In genomic region chr15:57438166-57438565, GRCh38 we compare ENCODE assay signal across 23 cellular contexts.
"Had no signal": no experiment of that assay in that cellular context is flagged by ENCODE, and none has a peak within 500 bp of the region (broad histone marks: within the 10 kb centered on the region; RNA-seq: fewer than 3 reads in every experiment).

No MANE protein-coding gene starts in this region.

- H3K4me2 ChIP-seq: KMS-11 had no signal

- H3K4me3 ChIP-seq: K562, SJSA1, SK-N-MC had no signal

- FAIRE-seq: RCC 7860 had no signal

- ATAC-seq: K562 had no signal

- H3K36me3 ChIP-seq: SJSA1 had no signal

- DNase-seq: Kasumi-1, MV-4-11, NCI-H1048, NCI-H1105, NCI-H1417 treated with DMSO at 0.1 percent for 48 hours, NCI-H146, NCI-H1694 treated with DMSO at 0.1 percent for 48 hours, NCI-H1930, NCI-H2081, NCI-H2107, NCI-H2227 treated with DMSO at 0.1 percent for 48 hours, NCI-H524, NCI-H526 treated with DMSO at 0.1 percent for 48 hours, NCI-H748 treated with DMSO at 0.1 percent for 48 hours, Right ventricle myocardium superior, RPMI8226, SIG-M5 had no signal

- H3K27ac Mint-ChIP-seq: IgD-negative memory B cell had no signal

- H3K9ac ChIP-seq: KMS-11 had no signal

- H3K9me3 Mint-ChIP-seq: IgD-negative memory B cell had no signal

- H3K27me3 ChIP-seq: SJSA1 had no signal

- H3K27ac ChIP-seq: KMS-11, SJSA1, SK-N-MC had no signal

- H3K9me3 ChIP-seq: SJSA1 had no signal

- H3K36me3 Mint-ChIP-seq: IgD-negative memory B cell had no signal

- H3K4me3 Mint-ChIP-seq: IgD-negative memory B cell had no signal
